Comparison of ENCODE assay signal across 16 cellular contexts in the genomic region with DNA sequence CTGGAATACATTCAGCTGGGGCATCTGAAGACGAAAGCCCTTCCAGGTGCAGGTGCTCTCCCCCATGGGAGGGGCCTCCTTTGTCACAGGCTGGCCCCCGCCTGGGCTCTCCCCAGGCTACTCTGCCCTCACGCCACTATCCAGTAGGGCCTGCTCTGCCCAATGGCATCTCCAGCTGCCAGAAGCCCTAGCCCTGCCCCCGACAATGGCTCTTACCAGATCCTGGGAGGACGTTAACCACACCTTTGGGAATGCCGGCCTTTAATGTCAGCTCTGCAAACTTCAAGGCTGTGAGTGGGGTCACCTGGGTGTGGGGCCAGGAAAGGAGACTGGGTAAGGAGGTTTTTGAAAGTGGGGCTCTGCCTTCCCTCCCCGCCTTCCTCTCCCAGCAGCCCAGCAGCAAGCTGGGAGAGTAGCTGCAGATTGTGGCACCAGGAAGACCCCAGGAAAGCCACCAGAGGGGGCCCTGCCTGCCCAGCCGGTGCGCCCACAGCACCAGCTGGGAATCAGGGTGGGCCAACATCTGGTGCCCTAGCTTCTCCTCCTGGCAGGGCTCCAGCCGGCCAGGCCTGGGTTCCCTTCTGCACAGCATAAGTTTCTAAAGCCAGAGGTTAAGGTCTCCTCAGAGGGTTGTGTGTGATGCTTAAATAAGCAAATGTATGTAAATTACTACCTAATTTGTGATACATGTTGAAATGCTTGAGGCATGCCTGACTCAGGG. TPM values are rescaled to one million over a fixed set of nuclear protein-coding genes. Genes with fewer than 3 reads are reported as not detected.
DNase-seq lines count a peak whose midpoint lies in the region; ATAC-seq and TF ChIP-seq lines count a peak whose summit lies in the region.
"Had no signal": no experiment of that assay in that cellular context is flagged by ENCODE, and none has a peak within 500 bp of the region (broad histone marks: within the 10 kb centered on the region; RNA-seq: fewer than 3 reads in every experiment).

No MANE protein-coding gene starts in this region.

- intact Hi-C loops in posterior cingulate gyrus (cut with DNase I) = no loop called here

- POLR2A ChIA-PET in SK-N-SH (lab: Yijun Ruan, JAX) (no interaction called here), HEK293 (lab: Yijun Ruan, JAX) (no interaction called here)

- H3K79me2 ChIP-seq in SK-N-SH (ENCODE audit: insufficient read depth) = no peaks in the 10 kb centered on the region

- H3K9me2 ChIP-seq in SK-N-SH = no peaks in the 10 kb centered on the region

- H3K4me3 ChIP-seq in SK-N-SH (ENCODE audit: low read depth in 2 of 2, low read length in 1 of 2) (no peak overlapping the region), HEK293 (ENCODE audit: low read depth, low read length) (no peak overlapping the region)
- H3K4me3 ChIP-seq: vagina had no signal

- H3K4me2 ChIP-seq in SK-N-SH = no peak overlapping the region

- H4K20me1 ChIP-seq in SK-N-SH (ENCODE audit: insufficient read depth) = no peaks in the 10 kb centered on the region

- TF ChIP-seq RAD21 in SK-N-SH (IDR thresholded peaks at IDR 0.05; ENCODE audit: low read length) = peak; percentile 23; the same call in 1 of the 2 replicates

- ATAC-seq in SK-N-SH treated with all-trans-retinoic acid at 6 μM for 48 hours = no peak
- ATAC-seq: PC-3 had no signal

- H3K9ac ChIP-seq in SK-N-SH = no peak overlapping the region

- no peak for TF ChIP-seq EP300 in SK-N-SH (IDR thresholded peaks at IDR 0.05; ENCODE audit: borderline replicate concordance in 1 of 2, low read depth in 1 of 2, low read length in 1 of 2)

- no peaks in the 10 kb centered on the region for H3K36me3 ChIP-seq in SK-N-SH (replicated peaks in 1 of 2; ENCODE audit: control insufficient read depth in 1 of 2, insufficient read depth in 2 of 2, low read length in 1 of 2)
- H3K36me3 ChIP-seq in HEK293 (ENCODE audit: control insufficient read depth in 2 of 2, insufficient read depth in 1 of 2, low read length in 2 of 2) = no peaks in the 10 kb centered on the region
- H3K36me3 ChIP-seq: vagina had no signal

- DNase-seq in SK-N-SH (peak; percentile 83), ecto neural progenitor cell (ENCODE audit: low spot score) (peak; percentile 47), posterior cingulate gyrus (peak in 7 of 10 donors; percentile 2 to 59 (median 25)), NCI-H1436 treated with DMSO at 0.1 percent for 48 hours (lab: John Stamatoyannopoulos, UW) (no peak), NCI-H2107 treated with DMSO at 0.1 percent for 48 hours (lab: John Stamatoyannopoulos, UW; ENCODE audit: unreplicated experiment) (no peak), Kasumi-1 (lab: John Stamatoyannopoulos, UW) (no peak)
- DNase-seq: activated CD4-positive, alpha-beta T cell treated with anti-CD3 and anti-CD28 coated beads, Interleukin-2, amount 50 U/mL, for 4 hours; dermis blood vessel endothelial cell; DMS153; HCEC 1CT; NCI-H1092 treated with DMSO at 0.1 percent for 48 hours; PC-3 had no signal

- no peaks in the 10 kb centered on the region for H3K27me3 ChIP-seq in SK-N-SH (ENCODE audit: insufficient read depth)
- H3K27me3 ChIP-seq: vagina had no signal

- no peaks in the 10 kb centered on the region for H3F3A ChIP-seq in SK-N-SH (replicated peaks; ENCODE audit: insufficient read depth)

- CTCF ChIA-PET in SK-N-SH (lab: Yijun Ruan, JAX) = interaction anchor here (0.8 to 3.3 kb wide), 10 partner anchors 8 to 358 kb away, joined by 3 to 60 read pairs (median 4); a partner anchor contains a TSS
- CTCF ChIA-PET in HEK293 (lab: Yijun Ruan, JAX) = interaction anchor here (0.8 kb wide), 1 partner anchor 10 kb away, joined by 3 read pairs; no protein-coding TSS in a partner anchor

- WGBS in SK-N-SH (ENCODE audit: low lambda C conversion rate) = 42% methylated on average over 8 of the region's 10 CpGs

- H3K4me1 ChIP-seq in SK-N-SH (ENCODE audit: control insufficient read depth in 1 of 2, insufficient read depth in 2 of 2, low read depth in 1 of 2, low read length in 1 of 2) (peaks cover 0 to 22% of the 10 kb centered on the region in 2 experiments; a peak in 1 of 4 replicates), HEK293 (ENCODE audit: control insufficient read depth, insufficient read depth, low read length) (no peaks in the 10 kb centered on the region)
- H3K4me1 ChIP-seq: vagina had no signal

- H3K9me3 ChIP-seq in SK-N-SH (no peaks in the 10 kb centered on the region), HEK293 (ENCODE audit: control insufficient read depth, insufficient read depth, low read depth, low read length) (no peaks in the 10 kb centered on the region)
- H3K9me3 ChIP-seq: vagina had no signal

- no peak overlapping the region for H2AFZ ChIP-seq in SK-N-SH (ENCODE audit: low read depth)

- H3K27ac ChIP-seq in SK-N-SH (ENCODE audit: low read depth in 2 of 2, low read length in 1 of 2) = no peak overlapping the region
- H3K27ac ChIP-seq in HEK293 (ENCODE audit: extremely low read depth, low read depth, low read length) = no peak overlapping the region
- H3K27ac ChIP-seq: vagina had no signal

- TF ChIP-seq CTCF in SK-N-SH (IDR thresholded peaks at IDR 0.05) = no peak
- no peak for TF ChIP-seq CTCF in HEK293 (tag by site-specific recombination; IDR thresholded peaks at IDR 0.05)

TF ChIP-seq in SK-N-SH, 30 proteins besides CTCF, POLR2A, EP300 and RAD21:
- no peak for TF ChIP-seq RXRA (IDR thresholded peaks at IDR 0.05; ENCODE audit: borderline replicate concordance, low read depth)
- TF ChIP-seq RCOR1 (IDR thresholded peaks at IDR 0.05; ENCODE audit: low read length) = no peak
- TF ChIP-seq GABPA (IDR thresholded peaks at IDR 0.05; ENCODE audit: low read depth) = no peak
- no peak for TF ChIP-seq YY1 (IDR thresholded peaks at IDR 0.05; ENCODE audit: low read depth)

TF ChIP-seq in SK-N-SH treated with all-trans-retinoic acid at 6 μM for 48 hours, 23 proteins besides CTCF, POLR2A, EP300 and RAD21:
- no peak for TF ChIP-seq SNAI2 (CRISPR knock-in tag; IDR thresholded peaks at IDR 0.05)
- TF ChIP-seq ESRRG (CRISPR knock-in tag; IDR thresholded peaks at IDR 0.05) = no peak

TF ChIP-seq in HEK293, 187 proteins besides CTCF, POLR2A, EP300 and RAD21:
- TF ChIP-seq, protein P1, sequence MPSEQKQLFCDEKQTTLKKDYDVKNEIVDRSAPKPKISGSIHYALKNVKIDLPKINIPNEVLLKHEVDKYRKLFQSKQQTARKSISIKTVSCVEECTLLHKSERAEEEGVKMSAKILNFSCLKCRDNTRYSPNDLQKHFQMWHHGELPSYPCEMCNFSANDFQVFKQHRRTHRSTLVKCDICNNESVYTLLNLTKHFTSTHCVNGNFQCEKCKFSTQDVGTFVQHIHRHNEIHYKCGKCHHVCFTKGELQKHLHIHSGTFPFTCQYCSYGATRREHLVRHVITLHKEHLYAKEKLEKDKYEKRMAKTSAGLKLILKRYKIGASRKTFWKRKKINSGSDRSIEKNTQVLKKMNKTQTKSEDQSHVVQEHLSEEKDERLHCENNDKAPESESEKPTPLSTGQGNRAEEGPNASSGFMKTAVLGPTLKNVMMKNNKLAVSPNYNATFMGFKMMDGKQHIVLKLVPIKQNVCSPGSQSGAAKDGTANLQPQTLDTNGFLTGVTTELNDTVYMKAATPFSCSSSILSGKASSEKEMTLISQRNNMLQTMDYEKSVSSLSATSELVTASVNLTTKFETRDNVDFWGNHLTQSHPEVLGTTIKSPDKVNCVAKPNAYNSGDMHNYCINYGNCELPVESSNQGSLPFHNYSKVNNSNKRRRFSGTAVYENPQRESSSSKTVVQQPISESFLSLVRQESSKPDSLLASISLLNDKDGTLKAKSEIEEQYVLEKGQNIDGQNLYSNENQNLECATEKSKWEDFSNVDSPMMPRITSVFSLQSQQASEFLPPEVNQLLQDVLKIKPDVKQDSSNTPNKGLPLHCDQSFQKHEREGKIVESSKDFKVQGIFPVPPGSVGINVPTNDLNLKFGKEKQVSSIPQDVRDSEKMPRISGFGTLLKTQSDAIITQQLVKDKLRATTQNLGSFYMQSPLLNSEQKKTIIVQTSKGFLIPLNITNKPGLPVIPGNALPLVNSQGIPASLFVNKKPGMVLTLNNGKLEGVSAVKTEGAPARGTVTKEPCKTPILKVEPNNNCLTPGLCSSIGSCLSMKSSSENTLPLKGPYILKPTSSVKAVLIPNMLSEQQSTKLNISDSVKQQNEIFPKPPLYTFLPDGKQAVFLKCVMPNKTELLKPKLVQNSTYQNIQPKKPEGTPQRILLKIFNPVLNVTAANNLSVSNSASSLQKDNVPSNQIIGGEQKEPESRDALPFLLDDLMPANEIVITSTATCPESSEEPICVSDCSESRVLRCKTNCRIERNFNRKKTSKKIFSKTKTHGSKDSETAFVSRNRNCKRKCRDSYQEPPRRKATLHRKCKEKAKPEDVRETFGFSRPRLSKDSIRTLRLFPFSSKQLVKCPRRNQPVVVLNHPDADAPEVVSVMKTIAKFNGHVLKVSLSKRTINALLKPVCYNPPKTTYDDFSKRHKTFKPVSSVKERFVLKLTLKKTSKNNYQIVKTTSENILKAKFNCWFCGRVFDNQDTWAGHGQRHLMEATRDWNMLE (tag by site-specific recombination; conservative IDR thresholded peaks at IDR 0.05; ENCODE audit: low read depth) = no peak
- TF ChIP-seq ZNF549 (tag by site-specific recombination; IDR thresholded peaks at IDR 0.05) = no peak
- 0 out of 2 replicates have a peak, but pooled peaks have one; percentile 14 for TF ChIP-seq ZNF341 (tag by site-specific recombination; IDR thresholded peaks at IDR 0.05; ENCODE audit: low read depth)
TF ChIP-seq in HEK293: peak in this region for 1.

RNA-seq across cellular contexts. Expression of a gene that starts 40.4 kb away (rescaled TPM):
- polyA plus RNA-seq in SK-N-SH (2012; rRNA removed) = 53.4 and 58.4 TPM in 2 replicates
- polyA plus RNA-seq in SK-N-SH (2012; cell fraction: cytosol; rRNA removed) = 29.9 and 39.4 TPM in 2 replicates
- 72.6 and 102 TPM in 2 replicates for polyA plus RNA-seq in SK-N-SH (2012; cell fraction: nucleus; rRNA removed)

RNA-seq across cellular contexts. Expression of a gene that starts 56.1 kb away (rescaled TPM):
- 0.03 TPM in 1 of 2 replicates, not detected in the other for polyA plus RNA-seq in SK-N-SH (2012; rRNA removed)
- polyA plus RNA-seq in SK-N-SH (2012; cell fraction: cytosol; rRNA removed) = 0.07 and 0.14 TPM in 2 replicates
- 0.08 and 0.19 TPM in 2 replicates for polyA plus RNA-seq in SK-N-SH (2012; cell fraction: nucleus; rRNA removed)
- polyA plus RNA-seq: neural cell had no signal

Comparison
In these comparisons a context has a peak if more than half of its experiments do, and no peak if none do; other contexts are left out.
1. DNase-seq: peak in SK-N-SH (single experiment), ecto neural progenitor cell (single experiment) and posterior cingulate gyrus (7 of 10); none in NCI-H1436 treated with DMSO at 0.1 percent for 48 hours (single experiment), NCI-H2107 treated with DMSO at 0.1 percent for 48 hours (single experiment) and Kasumi-1 (0 of 2).